ENCODE assay signal across 8 cellular contexts in the genomic region with DNA sequence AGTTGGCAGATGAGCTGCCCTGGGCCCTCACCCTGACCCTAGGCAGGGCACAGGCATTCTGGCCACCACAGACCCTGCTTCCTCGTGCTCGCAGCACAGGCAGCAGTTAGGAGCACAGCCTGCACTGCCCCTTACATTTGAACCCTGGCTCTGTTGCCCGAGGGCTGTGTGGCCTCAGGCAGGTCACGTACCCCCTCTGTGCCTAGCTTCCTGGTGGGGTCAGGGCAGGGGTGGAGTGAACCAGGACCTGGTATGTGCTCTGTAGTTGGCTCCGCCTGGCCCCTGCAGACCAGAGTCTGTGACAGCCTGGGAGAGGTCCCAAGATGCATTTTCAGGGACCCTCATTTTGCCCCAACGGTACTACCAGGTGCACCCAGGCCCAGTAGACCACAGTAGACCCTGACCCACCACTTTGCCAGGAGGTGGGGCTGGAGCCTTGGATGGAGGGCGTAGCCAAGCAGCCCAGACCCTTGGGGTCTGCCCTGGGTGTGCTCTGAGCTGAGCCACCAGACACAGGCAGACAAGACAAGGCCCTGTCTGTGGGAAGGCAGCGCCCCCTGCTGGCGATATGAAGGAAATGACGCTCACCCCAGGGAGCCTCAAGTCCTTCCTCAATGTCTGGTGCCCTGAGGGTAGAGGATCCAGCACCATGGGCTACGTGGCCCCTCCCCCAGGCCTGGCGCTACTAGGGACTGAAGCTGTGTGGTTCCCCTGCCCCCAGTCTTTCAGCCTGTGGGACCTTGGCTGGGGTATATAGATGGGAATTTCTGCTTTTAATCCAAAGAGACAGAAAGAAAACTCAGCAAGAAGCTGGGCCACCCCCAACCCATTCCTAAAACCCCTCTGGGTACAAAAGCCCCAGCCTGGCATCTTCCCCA. TPM values are rescaled to one million over a fixed set of nuclear protein-coding genes. Genes with fewer than 3 reads are reported as not detected.
DNase-seq lines count a peak whose midpoint lies in the region; ATAC-seq lines count a peak whose summit lies in the region.

No MANE protein-coding gene starts in this region.

- DNase-seq in CMK (ENCODE audit: low read depth): peak; percentile 85
- peak; percentile 61 for DNase-seq in NCI-H774 (lab: John Stamatoyannopoulos, UW)
- DNase-seq in activated CD4-positive, alpha-beta memory T cell treated with anti-CD3 and anti-CD28 coated beads, Interleukin-2, amount 10 ng/mL, durations not matched to agents 7 days and 5 days: peak; percentile 85
- DNase-seq in effector CD4-positive, alpha-beta T cell: peak; percentile 74
- peak; percentile 84 for DNase-seq in mesenchymal stem cell
- DNase-seq in stimulated activated CD8-positive, alpha-beta memory T cell treated with anti-CD3 and anti-CD28 coated beads, Interleukin-12 subunit alpha, Interleukin-12 subunit beta, amount 100 ng/mL, for 1 hour (ENCODE audit: low read depth): peak; percentile 69

- peak overlapping the region in 1 of 2 experiments; percentile 29 for H3K14ac ChIP-seq in mesenchymal stem cell (ENCODE audit: low read length in 2 of 2)

- H4K8ac ChIP-seq in mesenchymal stem cell (ENCODE audit: low read length): no peak overlapping the region

- H3K18ac ChIP-seq in mesenchymal stem cell (ENCODE audit: low read depth in 1 of 2, low read length in 2 of 2): no peak overlapping the region

- ATAC-seq in HG02798 (IDR thresholded peaks at IDR 0.05; ENCODE audit: poor library complexity, unreplicated experiment) (peak; percentile 53), GM21423 (IDR thresholded peaks at IDR 0.05; ENCODE audit: unreplicated experiment) (no peak)

- peaks cover 31% of the 10 kb centered on the region for H3K27me3 Mint-ChIP-seq in activated CD4-positive, alpha-beta memory T cell treated with anti-CD3 and anti-CD28 coated beads, Interleukin-2, amount 10 ng/mL, durations not matched to agents 7 days and 5 days

- peaks cover 0 to 55% of the 10 kb centered on the region in 2 experiments for H3K36me3 ChIP-seq in mesenchymal stem cell (ENCODE audit: control insufficient read depth in 1 of 2, insufficient read depth in 2 of 2, low read depth in 1 of 2, low read length in 2 of 2)

- no peak overlapping the region for H3K4me3 ChIP-seq in mesenchymal stem cell (ENCODE audit: insufficient read depth in 1 of 2, low read depth in 1 of 2, low read length in 2 of 2)

- no peak overlapping the region for H2BK120ac ChIP-seq in mesenchymal stem cell (ENCODE audit: low read depth, low read length)

- no peak overlapping the region for H2BK5ac ChIP-seq in mesenchymal stem cell (ENCODE audit: low read depth, low read length, poor library complexity, severe bottlenecking)

- 39% methylated on average over 12 of the region's 12 CpGs for WGBS in mesenchymal stem cell

- peak overlapping the region; percentile 58 for H4K91ac ChIP-seq in mesenchymal stem cell (ENCODE audit: low read length)

- no peaks in the 10 kb centered on the region for H3K36me3 Mint-ChIP-seq in activated CD4-positive, alpha-beta memory T cell treated with anti-CD3 and anti-CD28 coated beads, Interleukin-2, amount 10 ng/mL, durations not matched to agents 7 days and 5 days (ENCODE audit: low read depth)

- no peak overlapping the region for H3K9ac ChIP-seq in mesenchymal stem cell (ENCODE audit: low read length)

- no peak overlapping the region for H3K4ac ChIP-seq in mesenchymal stem cell (ENCODE audit: low read depth in 1 of 2, low read length in 2 of 2)

- H3K4me1 Mint-ChIP-seq in activated CD4-positive, alpha-beta memory T cell treated with anti-CD3 and anti-CD28 coated beads, Interleukin-2, amount 10 ng/mL, durations not matched to agents 7 days and 5 days: peaks cover 31% of the 10 kb centered on the region

- H3K79me1 ChIP-seq in mesenchymal stem cell (replicated peaks; ENCODE audit: low read length, poor library complexity, severe bottlenecking): no peaks in the 10 kb centered on the region

- peaks cover 0 to 45% of the 10 kb centered on the region in 2 experiments for H3K27me3 ChIP-seq in mesenchymal stem cell (ENCODE audit: control insufficient read depth in 1 of 2, insufficient read depth in 1 of 2, low read length in 2 of 2)

- no peak overlapping the region for H3K27ac ChIP-seq in mesenchymal stem cell (ENCODE audit: low read length, poor library complexity, severe bottlenecking)

- no peak overlapping the region for H3K27ac Mint-ChIP-seq in activated CD4-positive, alpha-beta memory T cell treated with anti-CD3 and anti-CD28 coated beads, Interleukin-2, amount 10 ng/mL, durations not matched to agents 7 days and 5 days

- H3K4me3 Mint-ChIP-seq in activated CD4-positive, alpha-beta memory T cell treated with anti-CD3 and anti-CD28 coated beads, Interleukin-2, amount 10 ng/mL, durations not matched to agents 7 days and 5 days: no peak overlapping the region

- CTCF ChIA-PET in activated CD4-positive, alpha-beta memory T cell treated with anti-CD3 and anti-CD28 coated beads, Interleukin-2, amount 10 ng/mL, durations not matched to agents 7 days and 5 days (lab: Charles Lee): interaction anchor here (0.6 to 4.4 kb wide), 19 partner anchors 8 to 230 kb away, joined by 3 to 67 read pairs (median 5); no protein-coding TSS in a partner anchor

- no peak overlapping the region for H2AFZ ChIP-seq in mesenchymal stem cell (ENCODE audit: low read depth, low read length)

- no peaks in the 10 kb centered on the region for H3K9me3 Mint-ChIP-seq in activated CD4-positive, alpha-beta memory T cell treated with anti-CD3 and anti-CD28 coated beads, Interleukin-2, amount 10 ng/mL, durations not matched to agents 7 days and 5 days

- no peak overlapping the region for H2BK12ac ChIP-seq in mesenchymal stem cell (ENCODE audit: low read length in 2 of 2)

- no peak overlapping the region for H2BK15ac ChIP-seq in mesenchymal stem cell (ENCODE audit: low read depth, poor library complexity, severe bottlenecking)

- peaks cover 51% of the 10 kb centered on the region for H3K4me1 ChIP-seq in mesenchymal stem cell (ENCODE audit: control insufficient read depth, insufficient read depth, low read depth, low read length)

- no peak overlapping the region for H3K4me2 ChIP-seq in mesenchymal stem cell (ENCODE audit: low read length, poor library complexity, severe bottlenecking)

- no peaks in the 10 kb centered on the region for H3K9me3 ChIP-seq in mesenchymal stem cell (ENCODE audit: control insufficient read depth, low read length)

- POLR2A ChIA-PET in activated CD4-positive, alpha-beta memory T cell treated with anti-CD3 and anti-CD28 coated beads, Interleukin-2, amount 10 ng/mL, durations not matched to agents 7 days and 5 days (lab: Charles Lee): interaction anchor here (0.6 to 1.3 kb wide), 7 partner anchors 11 to 126 kb away, joined by 3 to 6 read pairs (median 3); partner anchors contain the start of gene NACC1

- no peak overlapping the region for H2AK5ac ChIP-seq in mesenchymal stem cell (ENCODE audit: low read length, severe bottlenecking)

- H3K23ac ChIP-seq in mesenchymal stem cell (ENCODE audit: low read length in 2 of 2): no peak overlapping the region

RNA-seq across cellular contexts. Expression of gene LYL1, which starts 9.0 kb away (rescaled TPM):
- 1 to 10 TPM; 5.7 to 6.2 TPM for total RNA-seq in activated CD4-positive, alpha-beta memory T cell treated with anti-CD3 and anti-CD28 coated beads, Interleukin-2, amount 10 ng/mL, durations not matched to agents 7 days and 5 days
- 0.68 TPM for polyA plus RNA-seq in mesenchymal stem cell (2013, experiment 1 of 2)
- 0.79 TPM for polyA plus RNA-seq in mesenchymal stem cell (2013, experiment 2 of 2)

RNA-seq across cellular contexts. Expression of gene TRMT1, which starts 22.9 kb away (rescaled TPM):
- 10 to 100 TPM; 29.4 to 29.7 TPM for total RNA-seq in activated CD4-positive, alpha-beta memory T cell treated with anti-CD3 and anti-CD28 coated beads, Interleukin-2, amount 10 ng/mL, durations not matched to agents 7 days and 5 days
- 20.0 TPM for polyA plus RNA-seq in mesenchymal stem cell (2013, experiment 1 of 2)
- polyA plus RNA-seq in mesenchymal stem cell (2013, experiment 2 of 2): 16.9 TPM

RNA-seq across cellular contexts. Expression of gene NACC1, which starts 24.4 kb away (rescaled TPM):
- total RNA-seq in activated CD4-positive, alpha-beta memory T cell treated with anti-CD3 and anti-CD28 coated beads, Interleukin-2, amount 10 ng/mL, durations not matched to agents 7 days and 5 days: 10 to 100 TPM; 74.5 to 82.2 TPM
- 82.1 TPM for polyA plus RNA-seq in mesenchymal stem cell (2013, experiment 1 of 2)
- 85.0 TPM for polyA plus RNA-seq in mesenchymal stem cell (2013, experiment 2 of 2)

RNA-seq across cellular contexts. Expression of gene STX10, which starts 56.5 kb away (rescaled TPM):
- 10 to 100 TPM; 69.0 to 72.2 TPM for total RNA-seq in activated CD4-positive, alpha-beta memory T cell treated with anti-CD3 and anti-CD28 coated beads, Interleukin-2, amount 10 ng/mL, durations not matched to agents 7 days and 5 days
- polyA plus RNA-seq in mesenchymal stem cell (2013, experiment 1 of 2): 50.2 TPM
- 53.2 TPM for polyA plus RNA-seq in mesenchymal stem cell (2013, experiment 2 of 2)

RNA-seq across cellular contexts. Expression of gene IER2, which starts 56.6 kb away (rescaled TPM):
- 100 to 1,000 TPM; 231 to 234 TPM for total RNA-seq in activated CD4-positive, alpha-beta memory T cell treated with anti-CD3 and anti-CD28 coated beads, Interleukin-2, amount 10 ng/mL, durations not matched to agents 7 days and 5 days
- 135 TPM for polyA plus RNA-seq in mesenchymal stem cell (2013, experiment 1 of 2)
- 129 TPM for polyA plus RNA-seq in mesenchymal stem cell (2013, experiment 2 of 2)
